Comparison of ENCODE assay signal across 28 cellular contexts in the genomic region with DNA sequence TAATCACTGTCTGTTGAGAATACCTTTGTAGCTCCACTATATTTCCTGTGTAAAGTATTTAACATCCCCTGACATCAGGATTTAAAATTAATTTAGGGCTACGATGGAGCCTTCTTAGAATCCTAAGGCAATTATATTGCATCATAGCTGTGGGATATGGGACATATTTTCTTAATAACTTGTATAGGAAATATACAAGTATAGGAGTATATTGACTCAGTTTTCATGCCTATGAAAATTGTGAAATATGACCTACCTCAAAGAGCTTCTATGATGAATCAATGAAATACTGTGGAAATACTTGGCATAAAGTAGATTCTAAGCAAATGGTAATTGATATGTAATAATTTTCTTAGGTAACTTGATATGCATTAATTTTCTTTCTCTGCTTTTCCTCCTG.
"Had no signal": no experiment of that assay in that cellular context is flagged by ENCODE, and none has a peak within 500 bp of the region (broad histone marks: within the 10 kb centered on the region; RNA-seq: fewer than 3 reads in every experiment).

No MANE protein-coding gene starts in this region.

- FAIRE-seq: colon, endometrium, islet of Langerhans had no signal

- ATAC-seq: activated CD8-positive, alpha-beta T cell treated with anti-CD3 and anti-CD28 coated beads for 36 hours; activated T-cell treated with anti-CD3 and anti-CD28 coated beads, Interleukin-2, amount 50 U/mL, for 4 hours; activated T-helper 17 cell treated with anti-CD3 and anti-CD28 coated beads, Interleukin-2, amount 50 U/mL, for 72 hours; left lung; lower lobe of right lung; natural killer cell; WTC11 had no signal

- H2AFZ ChIP-seq: neural progenitor cell, parathyroid adenoma had no signal

- H3K4me2 ChIP-seq: neural progenitor cell had no signal

- DNase-seq: activated CD4-positive, alpha-beta T cell treated with anti-CD3 and anti-CD28 coated beads for 1 hour; activated CD4-positive, alpha-beta T cell treated with anti-CD3 and anti-CD28 coated beads, Interleukin-2, amount 10 ng/mL, durations not matched to agents 7 days and 5 days; activated CD8-positive, alpha-beta T cell treated with anti-CD3 and anti-CD28 coated beads for 36 hours; activated gamma-delta T cell treated with Interleukin-2 at 50 U/mL for 16 hours; activated naive CD4-positive, alpha-beta T cell treated with anti-CD3 and anti-CD28 coated beads, Interleukin-2, amount 50 U/mL, for 16 hours; activated T-cell treated with anti-CD3 and anti-CD28 coated beads, Interleukin-2, amount 50 U/mL, for 4 hours; amygdala; effector CD8-positive, alpha-beta T cell; erythroblast; foreskin melanocyte; left lung; lower lobe of right lung; mesendoderm; natural killer cell; occipital lobe; psoas muscle; spleen; stimulated activated naive CD4-positive, alpha-beta T cell; T-helper 9 cell; tibial artery had no signal

- H3K36me3 ChIP-seq: left lung, lower lobe of right lung, neural progenitor cell, spleen, suprapubic skin, tibial artery had no signal

- H3K9me3 ChIP-seq: left lung, lower lobe of right lung, psoas muscle, spleen, suprapubic skin, tibial artery had no signal

- H3K27me3 ChIP-seq: left lung, neural progenitor cell, spleen, suprapubic skin, tibial artery had no signal

- H3K4me3 ChIP-seq: left lung, lower lobe of right lung, neural progenitor cell, psoas muscle, spleen, suprapubic skin, tibial artery had no signal

- H3K79me2 ChIP-seq: parathyroid adenoma had no signal

- H3K9ac ChIP-seq: neural progenitor cell, parathyroid adenoma had no signal

- H3K4me1 ChIP-seq: neural progenitor cell, parathyroid adenoma had no signal

- H3K27ac ChIP-seq: left lung, lower lobe of right lung, neural progenitor cell, parathyroid adenoma, psoas muscle, spleen, suprapubic skin, tibial artery had no signal
